ENCODE assay signal across 10 cellular contexts in genomic region chr13:50713849-50714248, GRCh38.
DNase-seq lines count a peak whose midpoint lies in the region; ATAC-seq and TF ChIP-seq lines count a peak whose summit lies in the region.
"Had no signal": no experiment of that assay in that cellular context is flagged by ENCODE, and none has a peak within 500 bp of the region (broad histone marks: within the 10 kb centered on the region; RNA-seq: fewer than 3 reads in every experiment).

No MANE protein-coding gene starts in this region.

- 91% methylated on average over 4 of the region's 8 CpGs for WGBS in SK-N-SH (ENCODE audit: low lambda C conversion rate)
- WGBS in suprapubic skin, result 91% methylated on average over 8 of the region's 8 CpGs

- TF ChIP-seq EP300 in SK-N-SH (IDR thresholded peaks at IDR 0.05; ENCODE audit: borderline replicate concordance in 1 of 2, low read depth in 1 of 2, low read length in 1 of 2), result no peak
- no peak for TF ChIP-seq EP300 in suprapubic skin (IDR thresholded peaks at IDR 0.05)

- no peak for TF ChIP-seq RAD21 in SK-N-SH (IDR thresholded peaks at IDR 0.05; ENCODE audit: low read length)

- H3K27me3 Mint-ChIP-seq in T-helper 17 cell, result peaks cover 7% of the 10 kb centered on the region

- intact Hi-C loops in left cardiac atrium (cut with DNase I), result no loop called here

- DNase-seq in SK-N-SH (no peak), T-helper 17 cell (no peak), left cardiac atrium (no peak), suprapubic skin (ENCODE audit: low spot score in 2 of 2) (no peak)
- DNase-seq: psoas muscle had no signal

- H3K9me2 ChIP-seq in SK-N-SH, result no peaks in the 10 kb centered on the region

- H3K36me3 ChIP-seq in SK-N-SH (replicated peaks in 1 of 2; ENCODE audit: control insufficient read depth in 1 of 2, insufficient read depth in 2 of 2, low read length in 1 of 2) (no peaks in the 10 kb centered on the region), suprapubic skin (no peaks in the 10 kb centered on the region)

- ATAC-seq in SK-N-SH treated with all-trans-retinoic acid at 6 μM for 48 hours (no peak; the same call in 2 of the 3 replicates), HG02798 (IDR thresholded peaks at IDR 0.05; ENCODE audit: poor library complexity, unreplicated experiment) (peak; percentile 40), T-helper 17 cell (peak; percentile 75), left cardiac atrium (peak; percentile 46 to 77), GM19324 (IDR thresholded peaks at IDR 0.05; ENCODE audit: low FRiP score, unreplicated experiment) (no peak), HG03196 (IDR thresholded peaks at IDR 0.05; ENCODE audit: unreplicated experiment) (no peak)
- ATAC-seq: A549 had no signal

- no peak for TF ChIP-seq CTCF in SK-N-SH (IDR thresholded peaks at IDR 0.05)
- no peak for TF ChIP-seq CTCF in suprapubic skin (IDR thresholded peaks at IDR 0.05)

- POLR2A ChIA-PET in SK-N-SH (lab: Yijun Ruan, JAX), result no interaction called here

- H2AFZ ChIP-seq in SK-N-SH (ENCODE audit: low read depth), result no peak overlapping the region; the same call in 1 of the 2 replicates

- 0 out of 2 replicates have a peak overlapping the region, but pooled peaks have one; percentile 13 for H3K4me2 ChIP-seq in SK-N-SH
- H3K4me2 ChIP-seq: A549 had no signal

- peak overlapping the region; percentile 75 for H3K4me3 Mint-ChIP-seq in T-helper 17 cell

- no peaks in the 10 kb centered on the region for H3K79me2 ChIP-seq in SK-N-SH (ENCODE audit: insufficient read depth)

- CTCF ChIA-PET in SK-N-SH (lab: Yijun Ruan, JAX), result interaction anchor here (1.1 to 1.3 kb wide), 2 partner anchors 25 to 42 kb away, joined by 3 read pairs; no protein-coding TSS in a partner anchor

- no peaks in the 10 kb centered on the region for H4K20me1 ChIP-seq in SK-N-SH (ENCODE audit: insufficient read depth)

- H3K27ac Mint-ChIP-seq in T-helper 17 cell, result peak overlapping the region; percentile 34

- peaks cover 7% of the 10 kb centered on the region for H3K36me3 Mint-ChIP-seq in T-helper 17 cell (ENCODE audit: low read depth)

- H3K27me3 ChIP-seq in SK-N-SH (ENCODE audit: insufficient read depth) (no peaks in the 10 kb centered on the region), suprapubic skin (no peaks in the 10 kb centered on the region)

- H3K9me3 ChIP-seq in SK-N-SH, result no peaks in the 10 kb centered on the region
- H3K9me3 ChIP-seq in T-helper 17 cell (ENCODE audit: control insufficient read depth, low read length, poor library complexity, severe bottlenecking), result no peaks in the 10 kb centered on the region
- no peaks in the 10 kb centered on the region for H3K9me3 ChIP-seq in suprapubic skin
- H3K9me3 ChIP-seq: A549, psoas muscle had no signal

- peaks cover 13% of the 10 kb centered on the region for H3K4me1 Mint-ChIP-seq in T-helper 17 cell

- TF ChIP-seq POLR2A in suprapubic skin (IDR thresholded peaks at IDR 0.05), result no peak

- H3K4me1 ChIP-seq in SK-N-SH (ENCODE audit: control insufficient read depth in 1 of 2, insufficient read depth in 2 of 2, low read depth in 1 of 2, low read length in 1 of 2) (peaks cover 4 to 7% of the 10 kb centered on the region in 2 experiments; a peak in 3 of 4 replicates), suprapubic skin (peaks cover 3% of the 10 kb centered on the region)
- H3K4me1 ChIP-seq: A549 had no signal

- H3K9ac ChIP-seq in SK-N-SH, result no peak overlapping the region

- no peaks in the 10 kb centered on the region for H3F3A ChIP-seq in SK-N-SH (replicated peaks; ENCODE audit: insufficient read depth)

- H3K4me3 ChIP-seq in SK-N-SH (ENCODE audit: low read depth in 2 of 2, low read length in 1 of 2), result no peak overlapping the region
- H3K4me3 ChIP-seq in suprapubic skin, result no peak overlapping the region
- H3K4me3 ChIP-seq: A549, psoas muscle had no signal

- 0 out of 4 replicates have a peak overlapping the region, but pooled peaks of 1 of the 2 experiments have one; percentile 20 for H3K27ac ChIP-seq in SK-N-SH (ENCODE audit: low read depth in 2 of 2, low read length in 1 of 2)
- no peak overlapping the region for H3K27ac ChIP-seq in suprapubic skin
- H3K27ac ChIP-seq: A549, psoas muscle had no signal

TF ChIP-seq in SK-N-SH, 30 proteins besides CTCF, POLR2A, EP300 and RAD21:
- TF ChIP-seq NRF1 (IDR thresholded peaks at IDR 0.05; ENCODE audit: low read depth, low read length) (no peak), TAF1 (IDR thresholded peaks at IDR 0.05; ENCODE audit: borderline replicate concordance, low read depth, low read length) (no peak), EZH2phosphoT487 (IDR thresholded peaks at IDR 0.05; ENCODE audit: borderline replicate concordance, low read depth) (no peak), NFIC (IDR thresholded peaks at IDR 0.05; ENCODE audit: borderline replicate concordance) (no peak)

TF ChIP-seq in SK-N-SH treated with all-trans-retinoic acid at 6 μM for 48 hours, 23 proteins besides CTCF, POLR2A, EP300 and RAD21 (continues in another document):
- no peak for TF ChIP-seq ZFP30 (CRISPR knock-in tag; IDR thresholded peaks at IDR 0.05)
- TF ChIP-seq, protein P1, sequence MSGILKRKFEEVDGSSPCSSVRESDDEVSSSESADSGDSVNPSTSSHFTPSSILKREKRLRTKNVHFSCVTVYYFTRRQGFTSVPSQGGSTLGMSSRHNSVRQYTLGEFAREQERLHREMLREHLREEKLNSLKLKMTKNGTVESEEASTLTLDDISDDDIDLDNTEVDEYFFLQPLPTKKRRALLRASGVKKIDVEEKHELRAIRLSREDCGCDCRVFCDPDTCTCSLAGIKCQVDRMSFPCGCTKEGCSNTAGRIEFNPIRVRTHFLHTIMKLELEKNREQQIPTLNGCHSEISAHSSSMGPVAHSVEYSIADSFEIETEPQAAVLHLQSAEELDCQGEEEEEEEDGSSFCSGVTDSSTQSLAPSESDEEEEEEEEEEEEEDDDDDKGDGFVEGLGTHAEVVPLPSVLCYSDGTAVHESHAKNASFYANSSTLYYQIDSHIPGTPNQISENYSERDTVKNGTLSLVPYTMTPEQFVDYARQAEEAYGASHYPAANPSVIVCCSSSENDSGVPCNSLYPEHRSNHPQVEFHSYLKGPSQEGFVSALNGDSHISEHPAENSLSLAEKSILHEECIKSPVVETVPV (CRISPR knock-in tag; IDR thresholded peaks at IDR 0.05), result no peak
- no peak for TF ChIP-seq OSR1 (CRISPR knock-in tag; IDR thresholded peaks at IDR 0.05)
- no peak for TF ChIP-seq ARNTL (CRISPR knock-in tag; IDR thresholded peaks at IDR 0.05; ENCODE audit: borderline replicate concordance, low read depth)
- no peak for TF ChIP-seq CREB5 (CRISPR knock-in tag; IDR thresholded peaks at IDR 0.05; ENCODE audit: low read depth)
- no peak for TF ChIP-seq ZNF565 (CRISPR knock-in tag; conservative IDR thresholded peaks at IDR 0.05; ENCODE audit: low read depth)
- TF ChIP-seq ZC3H10 (CRISPR knock-in tag; IDR thresholded peaks at IDR 0.05), result no peak
- TF ChIP-seq SNAI2 (CRISPR knock-in tag; IDR thresholded peaks at IDR 0.05), result no peak
- TF ChIP-seq ZNF8 (CRISPR knock-in tag; IDR thresholded peaks at IDR 0.05), result no peak
- no peak for TF ChIP-seq TSHZ2 (CRISPR knock-in tag; IDR thresholded peaks at IDR 0.05)
- no peak for TF ChIP-seq BACH2 (CRISPR knock-in tag; IDR thresholded peaks at IDR 0.05; ENCODE audit: borderline replicate concordance)
- TF ChIP-seq TOX (CRISPR knock-in tag; IDR thresholded peaks at IDR 0.05; ENCODE audit: borderline replicate concordance), result no peak
- TF ChIP-seq, protein P2, sequence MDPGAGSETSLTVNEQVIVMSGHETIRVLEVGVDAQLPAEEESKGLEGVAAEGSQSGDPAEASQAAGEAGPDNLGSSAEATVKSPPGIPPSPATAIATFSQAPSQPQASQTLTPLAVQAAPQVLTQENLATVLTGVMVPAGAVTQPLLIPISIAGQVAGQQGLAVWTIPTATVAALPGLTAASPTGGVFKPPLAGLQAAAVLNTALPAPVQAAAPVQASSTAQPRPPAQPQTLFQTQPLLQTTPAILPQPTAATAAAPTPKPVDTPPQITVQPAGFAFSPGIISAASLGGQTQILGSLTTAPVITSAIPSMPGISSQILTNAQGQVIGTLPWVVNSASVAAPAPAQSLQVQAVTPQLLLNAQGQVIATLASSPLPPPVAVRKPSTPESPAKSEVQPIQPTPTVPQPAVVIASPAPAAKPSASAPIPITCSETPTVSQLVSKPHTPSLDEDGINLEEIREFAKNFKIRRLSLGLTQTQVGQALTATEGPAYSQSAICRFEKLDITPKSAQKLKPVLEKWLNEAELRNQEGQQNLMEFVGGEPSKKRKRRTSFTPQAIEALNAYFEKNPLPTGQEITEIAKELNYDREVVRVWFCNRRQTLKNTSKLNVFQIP (CRISPR knock-in tag; IDR thresholded peaks at IDR 0.05; ENCODE audit: borderline replicate concordance, low read depth), result no peak

Comparison
In these comparisons a context has a peak if more than half of its experiments do, and no peak if none do; other contexts are left out.
1. ATAC-seq: peak in HG02798 (single experiment), T-helper 17 cell (single experiment) and left cardiac atrium (2 of 2); none in SK-N-SH treated with all-trans-retinoic acid at 6 μM for 48 hours (single experiment), GM19324 (single experiment) and HG03196 (single experiment).